Comparison of ENCODE assay signal across 20 cellular contexts in genomic region chr3:196902296-196902695, GRCh38.
"Had no signal": no experiment of that assay in that cellular context is flagged by ENCODE, and none has a peak within 500 bp of the region (broad histone marks: within the 10 kb centered on the region; RNA-seq: fewer than 3 reads in every experiment).

No MANE protein-coding gene starts in this region.

- H3K4me2 ChIP-seq: hepatocyte, neural progenitor cell had no signal

- DNase-seq: cortex of kidney; foreskin keratinocyte; heart left ventricle; kidney; mucosa of descending colon; naive B cell; right cardiac atrium; sigmoid colon; spleen; stimulated activated CD4-positive, alpha-beta T cell treated with anti-CD3 and anti-CD28 coated beads, Interleukin-4, amount 100 ng/mL, for 4 hours; stimulated activated naive B cell treated with anti-CD40 and anti-IgM and Interleukin-4, amounts not matched to agents 10 μg/mL and 1 μg/mL and 100 μg/mL, for 72 hours; upper lobe of left lung had no signal

- H3K4me1 ChIP-seq: esophagus muscularis mucosa, foreskin keratinocyte, gastroesophageal sphincter, heart left ventricle, neural progenitor cell, prostate gland, sigmoid colon, spleen, tibial nerve, upper lobe of left lung had no signal

- H3K9me3 ChIP-seq: esophagus muscularis mucosa, gastroesophageal sphincter, heart left ventricle, mucosa of descending colon, prostate gland, sigmoid colon, spleen, thoracic aorta, tibial nerve, upper lobe of left lung had no signal

- H3K4me3 ChIP-seq: esophagus muscularis mucosa, gastroesophageal sphincter, heart left ventricle, hepatocyte, lung, mucosa of descending colon, neural progenitor cell, prostate gland, sigmoid colon, spleen, thoracic aorta, tibial nerve, upper lobe of left lung had no signal

- H3K9ac ChIP-seq: neural progenitor cell had no signal

- H3K27ac ChIP-seq: esophagus muscularis mucosa, foreskin keratinocyte, gastroesophageal sphincter, heart left ventricle, hepatocyte, neural progenitor cell, prostate gland, sigmoid colon, spleen, thoracic aorta, tibial nerve, upper lobe of left lung had no signal

- H3K27me3 ChIP-seq: esophagus muscularis mucosa, foreskin keratinocyte, gastroesophageal sphincter, heart left ventricle, hepatocyte, neural progenitor cell, sigmoid colon, spleen, tibial nerve, upper lobe of left lung had no signal
